8 cellular contexts compared by ENCODE assay signal in the genomic region with DNA sequence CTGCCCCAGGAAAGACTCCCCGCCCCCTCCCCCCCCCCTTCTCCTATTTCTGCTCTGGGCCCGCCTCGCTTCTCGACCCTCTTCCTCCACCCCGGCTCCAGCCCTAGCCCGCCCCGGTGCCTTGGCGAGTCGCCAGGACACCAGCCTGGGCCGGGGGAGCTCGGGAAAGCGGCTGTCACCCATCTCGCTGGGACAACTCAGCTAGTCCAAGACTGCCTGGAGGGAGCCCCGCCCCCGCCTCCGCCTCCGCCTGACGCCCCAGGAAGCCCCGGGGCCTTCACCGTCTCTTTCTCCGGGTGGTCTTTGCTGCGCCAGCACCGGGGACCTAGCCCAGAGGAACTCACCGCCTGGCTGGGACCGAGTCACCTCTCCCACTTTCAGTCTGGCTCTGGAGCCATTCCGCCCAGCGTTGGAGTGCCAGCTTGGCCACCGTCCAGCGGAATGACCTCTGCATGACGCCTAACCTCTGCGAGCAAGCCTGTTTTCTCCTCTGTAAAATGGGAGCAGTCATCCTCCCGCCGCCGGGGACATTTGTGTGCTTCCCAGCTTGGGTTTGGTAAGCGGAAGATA. TPM values are rescaled to one million over a fixed set of nuclear protein-coding genes. Genes with fewer than 3 reads are reported as not detected.
DNase-seq lines count a peak whose midpoint lies in the region; TF ChIP-seq lines count a peak whose summit lies in the region.

No MANE protein-coding gene starts in this region.

- in situ Hi-C loops in GM13976 (cut with MboI; ENCODE audit: low sequenced_read_pairs, unreplicated experiment) = no loop called here

- H3K9me3 ChIP-seq in iPS-15b (ENCODE audit: control insufficient read depth, insufficient read depth, low read length) (no peaks in the 10 kb centered on the region), skeletal muscle satellite cell (replicated peaks; ENCODE audit: low read length) (no peaks in the 10 kb centered on the region)

- TF ChIP-seq CTCF in GM13976 (IDR thresholded peaks at IDR 0.05; ENCODE audit: borderline replicate concordance, control extremely low read depth, extremely low read depth, insufficient read depth, missing control alignments) = no peak

- H3K4me2 ChIP-seq in skeletal muscle satellite cell (ENCODE audit: low read length) = peak overlapping the region; percentile 82

- H3K9ac ChIP-seq in iPS-15b (ENCODE audit: low read depth, low read length) = no peak overlapping the region
- peak overlapping the region; percentile 69 for H3K9ac ChIP-seq in skeletal muscle satellite cell (ENCODE audit: low read depth, low read length)

- 8 to 18% (median 10%) methylated on average over 33 to 35 of the region's 35 CpGs for WGBS in adipose tissue, 3 donors

- H3K4me1 ChIP-seq in iPS-15b (ENCODE audit: control insufficient read depth, insufficient read depth, low read length) = peaks cover 17% of the 10 kb centered on the region
- H3K4me1 ChIP-seq in skeletal muscle satellite cell (ENCODE audit: control insufficient read depth, insufficient read depth, low read length) = peaks cover 36% of the 10 kb centered on the region

- peak overlapping the region; percentile 67 for H3K4me3 ChIP-seq in iPS-15b (ENCODE audit: low read depth, low read length)
- H3K4me3 ChIP-seq in skeletal muscle satellite cell (ENCODE audit: low read length) = peak overlapping the region; percentile 82

- H3K27ac ChIP-seq in adipose tissue (ENCODE audit: low read depth, low read length) = peak overlapping the region; percentile 70

- DNase-seq in Ammon's horn (ENCODE audit: low spot score) = peak; percentile 46
- DNase-seq in NCI-H1694 (lab: John Stamatoyannopoulos, UW) = peak; percentile 35
- DNase-seq in AG08395 (ENCODE audit: low spot score) = no peak
- no peak for DNase-seq in GM13976 (ENCODE audit: low spot score)
- no peak for DNase-seq in DMS153 (lab: John Stamatoyannopoulos, UW)

- H3K36me3 ChIP-seq in iPS-15b (ENCODE audit: control insufficient read depth, insufficient read depth, low read length) (no peaks in the 10 kb centered on the region), skeletal muscle satellite cell (ENCODE audit: insufficient read depth, low read length) (no peaks in the 10 kb centered on the region)

- H3K27me3 ChIP-seq in iPS-15b (ENCODE audit: control insufficient read depth, insufficient read depth, low read length) (peaks cover 22% of the 10 kb centered on the region), skeletal muscle satellite cell (ENCODE audit: control insufficient read depth, insufficient read depth, low read length) (no peaks in the 10 kb centered on the region)

RNA-seq across cellular contexts. Expression of a gene that starts 1.1 kb away (rescaled TPM):
- 100 to 1,000 TPM in 1 of 3 donors, 10 to 100 TPM in 1, 1 to 10 TPM in 1; 7.4 to 121 (median 60.8) TPM for polyA plus RNA-seq in adipose tissue
- total RNA-seq in skeletal muscle satellite cell (2012; rRNA removed) = 16.5 and 26.2 TPM in 2 replicates

Comparison
In these comparisons a context has a peak if more than half of its experiments do, and no peak if none do; other contexts are left out.
1. DNase-seq: peak in Ammon's horn (single experiment) and NCI-H1694 (single experiment); none in AG08395 (single experiment), GM13976 (single experiment) and DMS153 (single experiment).